In genomic region chr19:10660346-10660745, GRCh38 we compare ENCODE assay signal across 20 cellular contexts. TPM values are rescaled to one million over a fixed set of nuclear protein-coding genes. Genes with fewer than 3 reads are reported as not detected.
DNase-seq lines count a peak whose midpoint lies in the region; ATAC-seq, FAIRE-seq and TF ChIP-seq lines count a peak whose summit lies in the region.
"Had no signal": no experiment of that assay in that cellular context is flagged by ENCODE, and none has a peak within 500 bp of the region (broad histone marks: within the 10 kb centered on the region; RNA-seq: fewer than 3 reads in every experiment).

No MANE protein-coding gene starts in this region.

- in situ Hi-C loops in K562 (cut with MboI) = no loop called here

- no peaks in the 10 kb centered on the region for H3K9me3 Mint-ChIP-seq in neural progenitor cell
- H3K9me3 Mint-ChIP-seq: activated naive CD8-positive, alpha-beta T cell treated with anti-CD3 and anti-CD28 coated beads, Interleukin-2, amount 10 ng/mL, durations not matched to agents 7 days and 5 days; CD8-positive, alpha-beta T cell had no signal

- DNase-seq in DND-41 = no peak
- no peak for DNase-seq in Karpas-422
- no peak for DNase-seq in K562 (ENCODE audit: extremely low read depth in 1 of 4, low spot score in 3 of 4)
- no peak for DNase-seq in neural progenitor cell (ENCODE audit: low spot score)
- no peak for DNase-seq in activated effector memory CD4-positive, alpha-beta T cell treated with Interleukin-2 at 50 U/mL for 16 hours
- DNase-seq in NCI-H524 treated with DMSO at 0.1 percent for 48 hours (lab: John Stamatoyannopoulos, UW) = no peak
- DNase-seq: activated naive CD8-positive, alpha-beta T cell treated with anti-CD3 and anti-CD28 coated beads, Interleukin-2, amount 10 ng/mL, durations not matched to agents 7 days and 5 days; CD8-positive, alpha-beta T cell; GDM1; head of caudate nucleus; Kasumi-1; NCI-H1694; NCI-H446; pancreas; SK-N-SH; stimulated activated naive CD4-positive, alpha-beta T cell treated with Interleukin-2 at 50 U/mL for 16 hours; WERI-Rb-1 had no signal

- H3F3A ChIP-seq in neural progenitor cell (ENCODE audit: low read depth) = peaks cover 40% of the 10 kb centered on the region

- H3K4me2 ChIP-seq in DND-41 (ENCODE audit: insufficient read depth, low read length) = peak overlapping the region; percentile 26; the same call in 1 of the 2 replicates
- peak overlapping the region; percentile 89 for H3K4me2 ChIP-seq in Karpas-422 (ENCODE audit: low read depth, low read length, poor library complexity, severe bottlenecking)
- no peak overlapping the region for H3K4me2 ChIP-seq in K562 (ENCODE audit: insufficient read depth, low read length)
- H3K4me2 ChIP-seq in neural progenitor cell = peak overlapping the region; percentile 27
- H3K4me2 ChIP-seq: SK-N-SH had no signal

- H3K4me3 ChIP-seq in DND-41 (ENCODE audit: low read depth in 1 of 2, low read length in 2 of 2) = no peak overlapping the region
- H3K4me3 ChIP-seq in Karpas-422 (ENCODE audit: low read length) = peak overlapping the region; percentile 60
- H3K4me3 ChIP-seq in K562 = no peak overlapping the region
- no peak overlapping the region for H3K4me3 ChIP-seq in neural progenitor cell
- H3K4me3 ChIP-seq: pancreas, skin epidermis, vagina had no signal

- no peaks in the 10 kb centered on the region for H3K9me3 ChIP-seq in DND-41 (ENCODE audit: insufficient read depth, low read length, severe bottlenecking)
- no peaks in the 10 kb centered on the region for H3K9me3 ChIP-seq in Karpas-422 (ENCODE audit: low read length)
- no peaks in the 10 kb centered on the region for H3K9me3 ChIP-seq in K562 (replicated peaks; ENCODE audit: control insufficient read depth, insufficient read depth, low read depth, low read length)
- H3K9me3 ChIP-seq in neural progenitor cell (ENCODE audit: low read depth) = no peaks in the 10 kb centered on the region
- H3K9me3 ChIP-seq: pancreas, SK-N-SH, vagina had no signal

- H3K36me3 Mint-ChIP-seq in neural progenitor cell = peaks cover 37% of the 10 kb centered on the region

- peaks cover 8% of the 10 kb centered on the region for H3K27me3 Mint-ChIP-seq in neural progenitor cell (ENCODE audit: insufficient read depth, low read depth)
- H3K27me3 Mint-ChIP-seq: activated naive CD8-positive, alpha-beta T cell treated with anti-CD3 and anti-CD28 coated beads, Interleukin-2, amount 10 ng/mL, durations not matched to agents 7 days and 5 days had no signal

- no peaks in the 10 kb centered on the region for H3K9me2 ChIP-seq in Karpas-422 (replicated peaks; ENCODE audit: insufficient read depth, low read length)
- H3K9me2 ChIP-seq: SK-N-SH had no signal

- H3K36me3 ChIP-seq in DND-41 (ENCODE audit: insufficient read depth, low read length) = peaks cover 81% of the 10 kb centered on the region
- peaks cover 27% of the 10 kb centered on the region; the same call in 1 of the 2 replicates for H3K36me3 ChIP-seq in Karpas-422 (ENCODE audit: insufficient read depth, low read length)
- peaks cover 70% of the 10 kb centered on the region for H3K36me3 ChIP-seq in K562 (ENCODE audit: control insufficient read depth, insufficient read depth, low read length)
- peaks cover 11% of the 10 kb centered on the region for H3K36me3 ChIP-seq in neural progenitor cell
- H3K36me3 ChIP-seq: pancreas had no signal

- POLR2A ChIA-PET in K562 (lab: Yijun Ruan, JAX) = no interaction called here

- TF ChIP-seq POLR2A in K562 (conservative IDR thresholded peaks at IDR 0.05) = no peak

- ATAC-seq in DND-41 (ENCODE audit: insufficient read depth, low read depth) (no peak), K562 (no peak), GM21515 (IDR thresholded peaks at IDR 0.05; ENCODE audit: unreplicated experiment) (no peak)
- ATAC-seq: CD8-positive, alpha-beta T cell; pancreas had no signal

- no peak for FAIRE-seq in K562 (lab: Jason Lieb, UNC)
- FAIRE-seq: pancreas had no signal

- H3K4me1 ChIP-seq in DND-41 (ENCODE audit: insufficient read depth, low read length) (peaks cover 46% of the 10 kb centered on the region), Karpas-422 (ENCODE audit: low read length) (peaks cover 90% of the 10 kb centered on the region), K562 (replicated peaks in 1 of 2; ENCODE audit: control insufficient read depth in 2 of 2, insufficient read depth in 2 of 2, low read length in 2 of 2) (peaks cover 34 to 50% of the 10 kb centered on the region in 2 experiments; a peak in 4 of 5 replicates), neural progenitor cell (peaks cover 30% of the 10 kb centered on the region)

- H4K20me1 ChIP-seq in DND-41 (ENCODE audit: insufficient read depth, low read length) (peaks cover 97% of the 10 kb centered on the region), Karpas-422 (ENCODE audit: insufficient read depth, low read depth, low read length) (peaks cover 70% of the 10 kb centered on the region), K562 (replicated peaks; ENCODE audit: control insufficient read depth, insufficient read depth, low read length) (peaks cover 67% of the 10 kb centered on the region), neural progenitor cell (ENCODE audit: low read depth) (peaks cover 100% of the 10 kb centered on the region)

- no peak for TF ChIP-seq CTCF in DND-41 (IDR thresholded peaks at IDR 0.05; ENCODE audit: borderline replicate concordance, extremely low read depth, low read length, poor library complexity, severe bottlenecking)
- no peak for TF ChIP-seq CTCF in K562 (IDR thresholded peaks at IDR 0.05 in 2 of 3, conservative IDR thresholded peaks at IDR 0.05 in 1 of 3; ENCODE audit: insufficient read depth in 2 of 3, low read depth in 1 of 3, low read length in 3 of 3)
- no peak for TF ChIP-seq CTCF in neural progenitor cell (IDR thresholded peaks at IDR 0.05)

- TF ChIP-seq RAD21 in K562 (CRISPR knock-in tag; conservative IDR thresholded peaks at IDR 0.05 in 1 of 2, IDR thresholded peaks at IDR 0.05 in 1 of 2) = no peak

- no TSS peak for BruUV-seq in K562 (replicated peaks; lab: Mats Ljungman, UMichigan)

- no peak overlapping the region for H3K4me3 Mint-ChIP-seq in neural progenitor cell
- H3K4me3 Mint-ChIP-seq: activated naive CD8-positive, alpha-beta T cell treated with anti-CD3 and anti-CD28 coated beads, Interleukin-2, amount 10 ng/mL, durations not matched to agents 7 days and 5 days; CD8-positive, alpha-beta T cell had no signal

- 94% methylated on average over 4 of the region's 5 CpGs for WGBS in K562 (ENCODE audit: insufficient coverage, low coverage, missing lambda C conversion rate)

- H2AFZ ChIP-seq in DND-41 (ENCODE audit: low read depth, low read length) (no peak overlapping the region), Karpas-422 (ENCODE audit: low read length) (no peak overlapping the region), K562 (ENCODE audit: low read depth, low read length) (no peak overlapping the region), neural progenitor cell (replicated peaks) (no peak overlapping the region)

- intact Hi-C loops in K562 (cut with micrococcal nuclease) = no loop called here

- H3K27ac ChIP-seq in DND-41 (ENCODE audit: low read length) (no peak overlapping the region), Karpas-422 (ENCODE audit: low read length) (peak overlapping the region; percentile 97), K562 (ENCODE audit: extremely low read depth, low read depth, low read length) (no peak overlapping the region), neural progenitor cell (no peak overlapping the region)
- H3K27ac ChIP-seq: pancreas, skin epidermis, vagina, WERI-Rb-1 had no signal

- no peak overlapping the region for H3K9ac ChIP-seq in DND-41 (ENCODE audit: low read depth, low read length)
- H3K9ac ChIP-seq in Karpas-422 (ENCODE audit: low read length) = peak overlapping the region; percentile 70
- H3K9ac ChIP-seq in K562 (ENCODE audit: insufficient read depth in 1 of 2, low read depth in 2 of 2, low read length in 2 of 2) = peak overlapping the region in 1 of 2 experiments; percentile 4; a peak in 1 of 4 replicates
- no peak overlapping the region for H3K9ac ChIP-seq in neural progenitor cell
- H3K9ac ChIP-seq: SK-N-SH had no signal

- H3K27me3 ChIP-seq in DND-41 (ENCODE audit: insufficient read depth, low read length, poor library complexity) = no peaks in the 10 kb centered on the region
- no peaks in the 10 kb centered on the region for H3K27me3 ChIP-seq in Karpas-422 (ENCODE audit: low read length)
- no peaks in the 10 kb centered on the region for H3K27me3 ChIP-seq in K562 (ENCODE audit: control insufficient read depth in 2 of 2, insufficient read depth in 2 of 2, low read length in 2 of 2)
- no peaks in the 10 kb centered on the region for H3K27me3 ChIP-seq in neural progenitor cell
- H3K27me3 ChIP-seq: pancreas, vagina had no signal

- CTCF ChIA-PET in K562 (lab: Yijun Ruan, JAX; ENCODE audit: low intra/inter-chr PET ratio) = no interaction called here

- H3K27ac Mint-ChIP-seq in neural progenitor cell = no peak overlapping the region
- H3K27ac Mint-ChIP-seq: CD8-positive, alpha-beta T cell had no signal

- H3K9me1 ChIP-seq in K562 (ENCODE audit: control insufficient read depth, insufficient read depth, low read length) = peaks cover 8% of the 10 kb centered on the region

- peaks cover 35% of the 10 kb centered on the region for H3K4me1 Mint-ChIP-seq in neural progenitor cell

- no peak for TF ChIP-seq EP300 in K562 (IDR thresholded peaks at IDR 0.05; ENCODE audit: low read length)

- H3K79me2 ChIP-seq in DND-41 (ENCODE audit: insufficient read depth, low read length) (peaks cover 100% of the 10 kb centered on the region), Karpas-422 (ENCODE audit: low read length) (peaks cover 100% of the 10 kb centered on the region), K562 (ENCODE audit: control insufficient read depth, insufficient read depth, low read length) (peaks cover 100% of the 10 kb centered on the region), neural progenitor cell (ENCODE audit: low read depth) (peaks cover 100% of the 10 kb centered on the region)

RNA-seq across cellular contexts. Expression of gene ILF3, which starts 6.2 kb away (rescaled TPM):
- total RNA-seq in Karpas-422 (2014; rRNA removed; shearing (Covaris generic); ENCODE audit: low replicate concordance) = 113 and 194 TPM in 2 replicates
- 430 and 677 TPM in 2 replicates for total RNA-seq in K562 (2011; cell fraction: chromatin; rRNA removed; ENCODE audit: low replicate concordance)
- 329 and 377 TPM in 2 replicates for total RNA-seq in K562 (2011; cell fraction: nucleolus; rRNA removed)
- total RNA-seq in K562 (2011; cell fraction: nucleoplasm; rRNA removed) = 305 and 307 TPM in 2 replicates
- total RNA-seq in K562 (2014; rRNA removed) = 141 and 169 TPM in 2 replicates
- 122 and 125 TPM in 2 replicates for total RNA-seq in K562 (2014; rRNA removed; fragmentation: Illumina TruSeq; extraction: Trizol)
- 179 and 183 TPM in 2 replicates for total RNA-seq in K562 (2015; rRNA removed; fragmentation: Illumina TruSeq; extraction: Trizol)
- 408 and 453 TPM in 2 replicates for total RNA-seq in K562 (2021)
- 175 and 376 TPM in 2 replicates for polyA plus RNA-seq in K562 (2011; rRNA removed)
- 127 and 144 TPM in 2 replicates for polyA plus RNA-seq in K562 (2011; cell fraction: cytosol; rRNA removed)
- polyA plus RNA-seq in K562 (2011; cell fraction: nucleus; rRNA removed) = 442 and 520 TPM in 2 replicates
- 205 and 346 TPM in 2 replicates for polyA plus RNA-seq in K562 (2012)
- 342 and 395 TPM in 2 replicates for polyA plus RNA-seq in K562 (2014; fragmentation: Illumina TruSeq; extraction: Trizol)
- 10 to 100 TPM; 26.0 to 27.5 TPM for polyA plus RNA-seq in K562 (2014; fragmentation: Nextera tagmentation; extraction: Ambion mirVana)
- polyA plus RNA-seq in K562 (2014; rRNA removed) = 231 and 240 TPM in 2 replicates
- polyA minus RNA-seq in K562 (2011; rRNA and poly(A)+ RNA removed) = 144 and 225 TPM in 2 replicates
- polyA minus RNA-seq in K562 (2011; cell fraction: cytosol; rRNA and poly(A)+ RNA removed) = 105 and 160 TPM in 2 replicates
- 106 and 132 TPM in 2 replicates for polyA minus RNA-seq in K562 (2011; cell fraction: nucleus; rRNA and poly(A)+ RNA removed)
- 477 and 633 TPM in 2 replicates for total RNA-seq in neural progenitor cell (ENCODE audit: low replicate concordance)

RNA-seq across cellular contexts. Expression of gene SLC44A2, which starts 35.0 kb away (rescaled TPM):
- 38.2 and 48.0 TPM in 2 replicates for total RNA-seq in Karpas-422 (2014; rRNA removed; shearing (Covaris generic); ENCODE audit: low replicate concordance)
- 37.8 and 63.7 TPM in 2 replicates for total RNA-seq in K562 (2011; cell fraction: chromatin; rRNA removed; ENCODE audit: low replicate concordance)
- total RNA-seq in K562 (2011; cell fraction: nucleolus; rRNA removed) = 41.6 and 41.7 TPM in 2 replicates
- total RNA-seq in K562 (2011; cell fraction: nucleoplasm; rRNA removed) = 44.4 and 57.3 TPM in 2 replicates
- total RNA-seq in K562 (2014; rRNA removed) (6.8 and 14.4 TPM in 2 replicates), K562 (2014; rRNA removed; fragmentation: Illumina TruSeq; extraction: Trizol) (6.2 and 6.5 TPM in 2 replicates), K562 (2015; rRNA removed; fragmentation: Illumina TruSeq; extraction: Trizol) (8.0 and 8.1 TPM in 2 replicates), K562 (2021) (30.2 and 34.2 TPM in 2 replicates), neural progenitor cell (ENCODE audit: low replicate concordance) (45.6 and 81.8 TPM in 2 replicates)
- polyA plus RNA-seq in K562 (2011; rRNA removed) (15.1 and 23.3 TPM in 2 replicates), K562 (2014; fragmentation: Illumina TruSeq; extraction: Trizol) (26.3 and 33.0 TPM in 2 replicates), K562 (2014; fragmentation: Nextera tagmentation; extraction: Ambion mirVana) (1 to 10 TPM; 1.1 to 2.3 TPM), K562 (2014; rRNA removed) (12.4 and 16.7 TPM in 2 replicates)
- 22.5 and 26.7 TPM in 2 replicates for polyA plus RNA-seq in K562 (2011; cell fraction: cytosol; rRNA removed)
- 44.7 and 54.4 TPM in 2 replicates for polyA plus RNA-seq in K562 (2011; cell fraction: nucleus; rRNA removed)
- polyA plus RNA-seq in K562 (2012) = 29.6 and 49.8 TPM in 2 replicates
- polyA minus RNA-seq in K562 (2011; rRNA and poly(A)+ RNA removed) = 18.5 and 22.8 TPM in 2 replicates
- polyA minus RNA-seq in K562 (2011; cell fraction: cytosol; rRNA and poly(A)+ RNA removed) = 18.0 and 33.3 TPM in 2 replicates
- 7.8 and 11.1 TPM in 2 replicates for polyA minus RNA-seq in K562 (2011; cell fraction: nucleus; rRNA and poly(A)+ RNA removed)

RNA-seq across cellular contexts. Expression of gene QTRT1, which starts 40.9 kb away (rescaled TPM):
- 28.2 and 44.4 TPM in 2 replicates for total RNA-seq in Karpas-422 (2014; rRNA removed; shearing (Covaris generic); ENCODE audit: low replicate concordance)
- total RNA-seq in K562 (2011; cell fraction: chromatin; rRNA removed; ENCODE audit: low replicate concordance) = 34.3 and 114 TPM in 2 replicates
- 106 TPM in 2 replicates for total RNA-seq in K562 (2011; cell fraction: nucleolus; rRNA removed)
- total RNA-seq in K562 (2011; cell fraction: nucleoplasm; rRNA removed) = 68.0 and 71.0 TPM in 2 replicates
- total RNA-seq in K562 (2014; rRNA removed) (34.6 and 43.6 TPM in 2 replicates), K562 (2014; rRNA removed; fragmentation: Illumina TruSeq; extraction: Trizol) (7.1 and 10.4 TPM in 2 replicates), K562 (2015; rRNA removed; fragmentation: Illumina TruSeq; extraction: Trizol) (32.8 and 33.7 TPM in 2 replicates), K562 (2021) (63.5 and 63.6 TPM in 2 replicates), neural progenitor cell (ENCODE audit: low replicate concordance) (20.4 and 46.9 TPM in 2 replicates)
- polyA plus RNA-seq in K562 (2011; rRNA removed) (30.5 and 46.6 TPM in 2 replicates), K562 (2014; fragmentation: Illumina TruSeq; extraction: Trizol) (19.3 and 44.0 TPM in 2 replicates), K562 (2014; fragmentation: Nextera tagmentation; extraction: Ambion mirVana) (1 to 10 TPM; 1.2 to 6.2 TPM), K562 (2014; rRNA removed) (65.5 and 77.8 TPM in 2 replicates)
- polyA plus RNA-seq in K562 (2011; cell fraction: cytosol; rRNA removed) = 37.2 and 62.5 TPM in 2 replicates
- 188 and 308 TPM in 2 replicates for polyA plus RNA-seq in K562 (2011; cell fraction: nucleus; rRNA removed)
- 29.4 and 72.1 TPM in 2 replicates for polyA plus RNA-seq in K562 (2012)
- polyA minus RNA-seq in K562 (2011; rRNA and poly(A)+ RNA removed) = 6.0 and 7.7 TPM in 2 replicates
- polyA minus RNA-seq in K562 (2011; cell fraction: cytosol; rRNA and poly(A)+ RNA removed) = 15.5 and 16.8 TPM in 2 replicates
- 19.0 and 26.1 TPM in 2 replicates for polyA minus RNA-seq in K562 (2011; cell fraction: nucleus; rRNA and poly(A)+ RNA removed)

RNA-seq across cellular contexts. Expression of gene DNM2, which starts 57.5 kb away (rescaled TPM):
- total RNA-seq in Karpas-422 (2014; rRNA removed; shearing (Covaris generic); ENCODE audit: low replicate concordance) = 91.1 and 93.7 TPM in 2 replicates
- total RNA-seq in K562 (2011; cell fraction: chromatin; rRNA removed; ENCODE audit: low replicate concordance) = 612 and 1,251 TPM in 2 replicates
- total RNA-seq in K562 (2011; cell fraction: nucleolus; rRNA removed) = 540 and 557 TPM in 2 replicates
- total RNA-seq in K562 (2011; cell fraction: nucleoplasm; rRNA removed) = 513 and 610 TPM in 2 replicates
- 77.1 and 94.4 TPM in 2 replicates for total RNA-seq in K562 (2014; rRNA removed)
- total RNA-seq in K562 (2014; rRNA removed; fragmentation: Illumina TruSeq; extraction: Trizol) = 53.2 and 53.5 TPM in 2 replicates
- 66.6 and 67.2 TPM in 2 replicates for total RNA-seq in K562 (2015; rRNA removed; fragmentation: Illumina TruSeq; extraction: Trizol)
- total RNA-seq in K562 (2021) = 153 and 161 TPM in 2 replicates
- 72.6 and 122 TPM in 2 replicates for polyA plus RNA-seq in K562 (2011; rRNA removed)
- polyA plus RNA-seq in K562 (2011; cell fraction: cytosol; rRNA removed) = 66.0 and 77.5 TPM in 2 replicates
- 343 and 372 TPM in 2 replicates for polyA plus RNA-seq in K562 (2011; cell fraction: nucleus; rRNA removed)
- polyA plus RNA-seq in K562 (2012) = 121 and 177 TPM in 2 replicates
- 93.5 and 112 TPM in 2 replicates for polyA plus RNA-seq in K562 (2014; fragmentation: Illumina TruSeq; extraction: Trizol)
- 1 to 10 TPM; 2.2 to 2.4 TPM for polyA plus RNA-seq in K562 (2014; fragmentation: Nextera tagmentation; extraction: Ambion mirVana)
- polyA plus RNA-seq in K562 (2014; rRNA removed) = 88.8 and 104 TPM in 2 replicates
- polyA minus RNA-seq in K562 (2011; rRNA and poly(A)+ RNA removed) = 138 and 139 TPM in 2 replicates
- polyA minus RNA-seq in K562 (2011; cell fraction: cytosol; rRNA and poly(A)+ RNA removed) = 108 and 150 TPM in 2 replicates
- 314 and 488 TPM in 2 replicates for polyA minus RNA-seq in K562 (2011; cell fraction: nucleus; rRNA and poly(A)+ RNA removed)
- 49.9 and 101 TPM in 2 replicates for total RNA-seq in neural progenitor cell (ENCODE audit: low replicate concordance)
